21 cellular contexts compared by ENCODE assay signal in the genomic region with DNA sequence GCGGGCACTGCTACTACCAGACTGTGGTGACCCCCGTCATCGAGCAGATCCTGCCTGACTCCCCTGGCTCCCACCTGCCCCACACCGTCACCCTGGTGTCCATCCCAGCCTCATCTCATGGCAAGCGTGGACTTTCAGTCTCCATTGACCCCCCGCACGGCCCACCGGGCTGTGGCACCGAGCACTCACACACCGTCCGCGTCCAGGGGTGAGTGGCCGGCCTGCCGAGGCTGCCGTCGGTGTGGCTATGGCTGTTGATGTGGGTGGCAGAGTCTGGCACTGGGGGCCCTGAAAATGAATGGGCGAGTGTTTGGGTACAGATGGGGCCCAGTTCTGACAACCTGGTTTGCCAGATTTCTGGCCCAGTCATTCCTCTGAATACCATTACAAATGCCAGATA. TPM values are rescaled to one million over a fixed set of nuclear protein-coding genes. Genes with fewer than 3 reads are reported as not detected.
DNase-seq lines count a peak whose midpoint lies in the region; ATAC-seq and TF ChIP-seq lines count a peak whose summit lies in the region.
"Had no signal": no experiment of that assay in that cellular context is flagged by ENCODE, and none has a peak within 500 bp of the region (broad histone marks: within the 10 kb centered on the region; RNA-seq: fewer than 3 reads in every experiment).

No MANE protein-coding gene starts in this region.

- peak overlapping the region; percentile 62; the same call in 2 of the 3 replicates for H2BK15ac ChIP-seq in IMR-90 (ENCODE audit: low read depth, low read length)
- no peak overlapping the region for H2BK15ac ChIP-seq in neuronal stem cell (ENCODE audit: low read length)

- H3K27ac Mint-ChIP-seq in MCF 10A (ENCODE audit: low read depth, unreplicated experiment): peak overlapping the region; percentile 88
- H3K27ac Mint-ChIP-seq in activated naive CD4-positive, alpha-beta T cell treated with anti-CD3 and anti-CD28 coated beads, Interleukin-2, amount 10 ng/mL, durations not matched to agents 7 days and 5 days: no peak overlapping the region
- H3K27ac Mint-ChIP-seq: activated naive CD4-positive, alpha-beta T cell treated with anti-CD3 and anti-CD28 coated beads, Interleukin-2, amount 50 U/mL, for 72 hours had no signal

- peak overlapping the region; percentile 65 for H2BK5ac ChIP-seq in IMR-90 (ENCODE audit: low read depth, low read length, poor library complexity, severe bottlenecking)
- no peak overlapping the region for H2BK5ac ChIP-seq in neuronal stem cell (ENCODE audit: low read length)

- H3K4me1 Mint-ChIP-seq in MCF 10A (ENCODE audit: insufficient read depth, unreplicated experiment): peaks cover 13% of the 10 kb centered on the region
- H3K4me1 Mint-ChIP-seq in activated naive CD4-positive, alpha-beta T cell treated with anti-CD3 and anti-CD28 coated beads, Interleukin-2, amount 10 ng/mL, durations not matched to agents 7 days and 5 days: peaks cover 15% of the 10 kb centered on the region

- peaks cover 3% of the 10 kb centered on the region; the same call in 1 of the 2 replicates for H3K9me1 ChIP-seq in IMR-90 (ENCODE audit: insufficient read depth, low read length)

- H3K27me3 ChIP-seq in IMR-90 (ENCODE audit: control insufficient read depth, insufficient read depth, low read length) (no peaks in the 10 kb centered on the region), neuronal stem cell (ENCODE audit: control insufficient read depth in 3 of 3, insufficient read depth in 3 of 3, low read depth in 1 of 3, low read length in 3 of 3) (no peaks in the 10 kb centered on the region)
- H3K27me3 ChIP-seq: SJCRH30 had no signal

- CTCF ChIA-PET in IMR-90 (lab: Yijun Ruan, JAX) (interaction anchor here (0.6 kb wide), 1 partner anchor 15 kb away, joined by 5 read pairs; no protein-coding TSS in a partner anchor), MCF 10A (lab: Yijun Ruan, JAX) (interaction anchor here (0.5 to 1.2 kb wide), 2 partner anchors 30 to 298 kb away, joined by 3 read pairs; no protein-coding TSS in a partner anchor), GM10248 (lab: Yijun Ruan, JAX) (no interaction called here)
- CTCF ChIA-PET in activated naive CD4-positive, alpha-beta T cell treated with anti-CD3 and anti-CD28 coated beads, Interleukin-2, amount 10 ng/mL, durations not matched to agents 7 days and 5 days (lab: Charles Lee): no interaction called here

- 0 out of 2 replicates have a peak overlapping the region, but pooled peaks have one; percentile 16 for H4K5ac ChIP-seq in IMR-90 (ENCODE audit: low read depth, low read length)

- H3K18ac ChIP-seq in IMR-90 (ENCODE audit: low read depth, low read length) (no peak overlapping the region), neuronal stem cell (ENCODE audit: low read length) (peak overlapping the region; percentile 71)

- no peak overlapping the region for H2BK12ac ChIP-seq in neuronal stem cell (ENCODE audit: low read length)

- H3K4ac ChIP-seq in IMR-90 (ENCODE audit: low read depth, low read length): peak overlapping the region; percentile 88
- no peak overlapping the region for H3K4ac ChIP-seq in neuronal stem cell (ENCODE audit: low read length)

- no peak overlapping the region for H3K56ac ChIP-seq in IMR-90 (ENCODE audit: extremely low read depth, insufficient read depth, low read length)

- H2BK120ac ChIP-seq in IMR-90 (ENCODE audit: low read depth, low read length) (peak overlapping the region; percentile 71), neuronal stem cell (ENCODE audit: low read depth, low read length) (no peak overlapping the region)

- ATAC-seq in IMR-90 (ENCODE audit: low read depth): no peak
- ATAC-seq: activated naive CD4-positive, alpha-beta T cell treated with anti-CD3 and anti-CD28 coated beads, Interleukin-2, amount 50 U/mL, for 72 hours had no signal

- H3K9me3 Mint-ChIP-seq in MCF 10A (ENCODE audit: unreplicated experiment): no peaks in the 10 kb centered on the region
- H3K9me3 Mint-ChIP-seq in activated naive CD4-positive, alpha-beta T cell treated with anti-CD3 and anti-CD28 coated beads, Interleukin-2, amount 10 ng/mL, durations not matched to agents 7 days and 5 days: peaks cover 4% of the 10 kb centered on the region
- H3K9me3 Mint-ChIP-seq: activated naive CD4-positive, alpha-beta T cell treated with anti-CD3 and anti-CD28 coated beads, Interleukin-2, amount 50 U/mL, for 72 hours; CD8-positive, alpha-beta memory T cell had no signal

- H3K23ac ChIP-seq in IMR-90 (ENCODE audit: low read depth, low read length): no peak overlapping the region
- peak overlapping the region; percentile 55 for H3K23ac ChIP-seq in neuronal stem cell (ENCODE audit: low read depth, low read length, poor library complexity)

- DNase-seq in IMR-90: no peak
- DNase-seq in MCF 10A (ENCODE audit: unreplicated experiment): no peak
- DNase-seq in neuronal stem cell (ENCODE audit: low spot score): no peak
- no peak for DNase-seq in erythroblast (lab: John Stamatoyannopoulos, UW)
- DNase-seq in activated naive CD4-positive, alpha-beta T cell treated with anti-CD3 and anti-CD28 coated beads, Interleukin-2, amount 10 ng/mL, durations not matched to agents 7 days and 5 days: no peak
- DNase-seq in GM10248 (ENCODE audit: extremely low spot score): no peak
- DNase-seq: activated CD4-positive, alpha-beta T cell treated with anti-CD3 and anti-CD28 coated beads for 4 hours; activated T-cell treated with anti-CD3 and anti-CD28 coated beads, Interleukin-2, amount 50 U/mL, for 48 hours; CD8-positive, alpha-beta memory T cell; cerebellar nuclear complex; DMS53; effector CD4-positive, alpha-beta T cell; GF-D8; NCI-H1092 treated with DMSO at 0.1 percent for 48 hours; NCI-H1930; NCI-H345; occipital lobe; SJCRH30; T-helper 2 cell had no signal

- H3K9me3 ChIP-seq in IMR-90 (ENCODE audit: control insufficient read depth, insufficient read depth, low read length) (peaks cover 9% of the 10 kb centered on the region), neuronal stem cell (replicated peaks in 1 of 2; ENCODE audit: control insufficient read depth in 2 of 2, insufficient read depth in 1 of 2, low read depth in 1 of 2, low read length in 2 of 2) (peaks cover 9 to 21% of the 10 kb centered on the region in 2 donors)
- H3K9me3 ChIP-seq: SJCRH30 had no signal

- peak overlapping the region; percentile 60; the same call in 1 of the 2 replicates for H2BK20ac ChIP-seq in IMR-90 (ENCODE audit: low read depth, low read length)

- no peak for TF ChIP-seq RAD21 in IMR-90 (IDR thresholded peaks at IDR 0.05; ENCODE audit: low read length)

- dilution Hi-C loops in IMR-90 (cut with HindIII; ENCODE audit: low sequenced_read_pairs, unreplicated experiment): no loop called here

- POLR2A ChIA-PET in IMR-90 (lab: Charles Lee; ENCODE audit: unreplicated experiment): interaction anchor here (0.6 to 1.1 kb wide), 2 partner anchors 75 to 151 kb away, joined by 3 to 4 read pairs; a partner anchor contains a TSS
- POLR2A ChIA-PET in MCF 10A (lab: Yijun Ruan, JAX): interaction anchor here (1.3 to 1.6 kb wide), 3 partner anchors 15 to 76 kb away, joined by 3 to 12 read pairs (median 4); a partner anchor contains a TSS
- POLR2A ChIA-PET in GM10248 (lab: Yijun Ruan, JAX): no interaction called here

- peak overlapping the region; percentile 23 for H2AFZ ChIP-seq in IMR-90 (replicated peaks; ENCODE audit: low read length, poor library complexity)
- no peak overlapping the region for H2AFZ ChIP-seq in neuronal stem cell (ENCODE audit: low read length)

- peak overlapping the region; percentile 72 for H2AK9ac ChIP-seq in IMR-90 (replicated peaks; ENCODE audit: low read depth, low read length, poor library complexity)

- TF ChIP-seq POLR2A in IMR-90 (IDR thresholded peaks at IDR 0.05; ENCODE audit: low read depth, low read length) (no peak), erythroblast (IDR thresholded peaks at IDR 0.05; ENCODE audit: low read length) (no peak)

- no CpG with 5 or more reads among the region's 17 CpGs for WGBS in IMR-90 (ENCODE audit: extremely low coverage in 2 of 2, insufficient read length in 1 of 2), 2 experiments
- no CpG with 5 or more reads among the region's 17 CpGs for whole genome bisulfite sequencing in neuronal stem cell (ENCODE audit: extremely low coverage in 2 of 2, insufficient read length in 2 of 2, insufficient replicate concordance in 1 of 2), 2 donors
- whole genome bisulfite sequencing in urinary bladder: 97% methylated on average over 17 of the region's 17 CpGs

- no peak overlapping the region for H3K4me2 ChIP-seq in IMR-90 (ENCODE audit: low read depth, low read length)
- no peak overlapping the region for H3K4me2 ChIP-seq in neuronal stem cell (ENCODE audit: insufficient read depth, low read length, poor library complexity, severe bottlenecking)

- peak overlapping the region; percentile 81; the same call in 1 of the 2 replicates for H2AK5ac ChIP-seq in IMR-90 (ENCODE audit: low read depth, low read length)
- H2AK5ac ChIP-seq in neuronal stem cell (ENCODE audit: low read depth, low read length): no peak overlapping the region

- H3K4me1 ChIP-seq in IMR-90 (ENCODE audit: control insufficient read depth, insufficient read depth, low read length) (peaks cover 8% of the 10 kb centered on the region), neuronal stem cell (ENCODE audit: control insufficient read depth in 2 of 2, insufficient read depth in 1 of 2, low read depth in 1 of 2, low read length in 2 of 2) (peaks cover 10 to 13% of the 10 kb centered on the region in 2 donors), urinary bladder (ENCODE audit: insufficient read depth) (no peaks in the 10 kb centered on the region)

- peak overlapping the region; percentile 72; the same call in 1 of the 2 replicates for H3K27ac ChIP-seq in IMR-90 (ENCODE audit: insufficient read depth, low read length)
- no peak overlapping the region for H3K27ac ChIP-seq in neuronal stem cell (replicated peaks; ENCODE audit: low read length)
- peak overlapping the region; percentile 3 for H3K27ac ChIP-seq in urinary bladder (ENCODE audit: low read depth)
- H3K27ac ChIP-seq: SJCRH30 had no signal

- no TSS peak for BruUV-seq in IMR-90 (replicated peaks; lab: Mats Ljungman, UMichigan)
- no TSS peak for BruUV-seq in MCF 10A (replicated peaks; lab: Mats Ljungman, UMichigan)

- TF ChIP-seq CTCF in IMR-90 (conservative IDR thresholded peaks at IDR 0.05; ENCODE audit: low read depth, low read length) (no peak), MCF 10A (IDR thresholded peaks at IDR 0.05; ENCODE audit: unreplicated experiment) (no peak), GM10248 (IDR thresholded peaks at IDR 0.05; ENCODE audit: control extremely low read depth, extremely low read depth, low read depth, missing control alignments) (no peak)

- in situ Hi-C loops in IMR-90 (cut with MboI; ENCODE audit: low sequenced_read_pairs): no loop called here

- intact Hi-C loops in IMR-90 (cut with micrococcal nuclease): no loop called here
- intact Hi-C loops in MCF 10A (cut with micrococcal nuclease): no loop called here

- H3K36me3 ChIP-seq in IMR-90 (ENCODE audit: control insufficient read depth, insufficient read depth, low read length) (peaks cover 34% of the 10 kb centered on the region), neuronal stem cell (replicated peaks in 1 of 2; ENCODE audit: control insufficient read depth in 2 of 2, insufficient read depth in 2 of 2, low read length in 2 of 2) (peaks cover 24 to 78% of the 10 kb centered on the region in 2 donors), urinary bladder (ENCODE audit: insufficient read depth) (peaks cover 2% of the 10 kb centered on the region)

- H3K4me3 ChIP-seq in IMR-90 (ENCODE audit: insufficient read depth, low read depth, low read length) (no peak overlapping the region), neuronal stem cell (ENCODE audit: low read length in 2 of 2) (no peak overlapping the region), urinary bladder (ENCODE audit: low read depth, low read length) (no peak overlapping the region)
- H3K4me3 ChIP-seq: SJCRH30 had no signal

- H4K91ac ChIP-seq in IMR-90 (ENCODE audit: insufficient read depth, low read depth, low read length) (peak overlapping the region; percentile 36; the same call in 1 of the 2 replicates), neuronal stem cell (ENCODE audit: low read depth, low read length, poor library complexity) (no peak overlapping the region)

- H3K79me1 ChIP-seq in IMR-90 (ENCODE audit: low read depth in 1 of 2, low read length in 2 of 2): peaks cover 18 to 66% of the 10 kb centered on the region in 2 experiments
- peaks cover 9% of the 10 kb centered on the region for H3K79me1 ChIP-seq in neuronal stem cell (ENCODE audit: low read depth, low read length)

- peaks cover 3% of the 10 kb centered on the region; the same call in 1 of the 2 replicates for H4K20me1 ChIP-seq in IMR-90 (ENCODE audit: insufficient read depth, low read length)

- H3K14ac ChIP-seq in IMR-90 (replicated peaks; ENCODE audit: low read depth, low read length) (0 out of 2 replicates have a peak overlapping the region, but pooled peaks have one; percentile 71), neuronal stem cell (ENCODE audit: low read length) (peak overlapping the region; percentile 56)

- H3K36me3 Mint-ChIP-seq in MCF 10A (ENCODE audit: insufficient read depth, unreplicated experiment): peaks cover 39% of the 10 kb centered on the region
- peaks cover 17% of the 10 kb centered on the region for H3K36me3 Mint-ChIP-seq in activated naive CD4-positive, alpha-beta T cell treated with anti-CD3 and anti-CD28 coated beads, Interleukin-2, amount 10 ng/mL, durations not matched to agents 7 days and 5 days

- no peak overlapping the region for H3K4me3 Mint-ChIP-seq in MCF 10A (ENCODE audit: unreplicated experiment)
- no peak overlapping the region for H3K4me3 Mint-ChIP-seq in activated naive CD4-positive, alpha-beta T cell treated with anti-CD3 and anti-CD28 coated beads, Interleukin-2, amount 10 ng/mL, durations not matched to agents 7 days and 5 days

- H3K9ac ChIP-seq in IMR-90 (ENCODE audit: low read depth, low read length) (no peak overlapping the region), neuronal stem cell (ENCODE audit: low read depth, low read length, poor library complexity) (no peak overlapping the region)

- no peaks in the 10 kb centered on the region for H3K27me3 Mint-ChIP-seq in MCF 10A (ENCODE audit: insufficient read depth, unreplicated experiment)
- no peaks in the 10 kb centered on the region for H3K27me3 Mint-ChIP-seq in activated naive CD4-positive, alpha-beta T cell treated with anti-CD3 and anti-CD28 coated beads, Interleukin-2, amount 10 ng/mL, durations not matched to agents 7 days and 5 days
- H3K27me3 Mint-ChIP-seq: CD8-positive, alpha-beta memory T cell had no signal

- peak overlapping the region in 1 of 2 experiments; percentile 46; a peak in 2 of 4 replicates for H4K8ac ChIP-seq in IMR-90 (ENCODE audit: low read depth in 2 of 2, low read length in 2 of 2)
- H4K8ac ChIP-seq in neuronal stem cell (ENCODE audit: low read depth, low read length): no peak overlapping the region

RNA-seq across cellular contexts. Expression of a gene that starts 15.4 kb away (rescaled TPM):
- total RNA-seq in IMR-90 (2012; rRNA removed): 22.2 and 25.8 TPM in 2 replicates
- 48.0 and 57.4 TPM in 2 replicates for polyA plus RNA-seq in IMR-90 (2012; rRNA removed)
- polyA plus RNA-seq in IMR-90 (2012; cell fraction: cytosol; rRNA removed): 52.2 and 59.2 TPM in 2 replicates
- 33.9 and 73.0 TPM in 2 replicates for polyA plus RNA-seq in IMR-90 (2012; cell fraction: nucleus; rRNA removed; ENCODE audit: low replicate concordance)
- 21.4 and 23.4 TPM in 2 replicates for total RNA-seq in MCF 10A (2022)
- 62.3 TPM for polyA plus RNA-seq in neuronal stem cell (2013, experiment 1 of 2)
- 60.7 TPM for polyA plus RNA-seq in neuronal stem cell (2013, experiment 2 of 2)
- 11.2 TPM for total RNA-seq in urinary bladder
- polyA plus RNA-seq in urinary bladder: 14.7 TPM

Comparison
In these comparisons a context has a peak if more than half of its experiments do, and no peak if none do; other contexts are left out.
1. CTCF ChIA-PET loops: an anchor here in IMR-90 (0.6 kb wide) and MCF 10A (0.5 to 1.2 kb wide); none called in activated naive CD4-positive, alpha-beta T cell treated with anti-CD3 and anti-CD28 coated beads, Interleukin-2, amount 10 ng/mL, durations not matched to agents 7 days and 5 days and GM10248.